11 cellular contexts compared by ENCODE assay signal in genomic region chr7:1593091-1593866, GRCh38. TPM values are rescaled to one million over a fixed set of nuclear protein-coding genes. Genes with fewer than 3 reads are reported as not detected.
DNase-seq lines count a peak whose midpoint lies in the region; ATAC-seq, FAIRE-seq and TF ChIP-seq lines count a peak whose summit lies in the region.
"Had no signal": no experiment of that assay in that cellular context is flagged by ENCODE, and none has a peak within 500 bp of the region (broad histone marks: within the 10 kb centered on the region; RNA-seq: fewer than 3 reads in every experiment).

No MANE protein-coding gene starts in this region.

- intact Hi-C loops in Panc1 (cut with micrococcal nuclease; ENCODE audit: unreplicated experiment) = no loop called here
- intact Hi-C loops in endothelial cell of umbilical vein (cut with micrococcal nuclease) = loop anchor here (1.0 kb wide), 1 partner anchor 14 kb away; no protein-coding TSS in a partner anchor

- H3K9me1 ChIP-seq in endothelial cell of umbilical vein (replicated peaks; ENCODE audit: control insufficient read depth, extremely low read depth, insufficient read depth, low read length) = no peaks in the 10 kb centered on the region

- no peak overlapping the region for H3K9ac ChIP-seq in endothelial cell of umbilical vein (replicated peaks; ENCODE audit: extremely low read depth, insufficient read depth, low read length)

- peak; percentile 60 for DNase-seq in Daoy (ENCODE audit: low read depth)
- no peak for DNase-seq in Panc1 (ENCODE audit: low read depth, low spot score)
- no peak for DNase-seq in endothelial cell of umbilical vein (ENCODE audit: low read depth, low spot score)
- DNase-seq in GM12891 (ENCODE audit: insufficient read length, low spot score) = no peak
- no peak for DNase-seq in HEK293T (ENCODE audit: extremely low spot score)
- no peak for DNase-seq in T-helper 2 cell
- DNase-seq: dorsolateral prefrontal cortex, NCI-H1694 had no signal

- H3K27ac ChIP-seq in 22Rv1 (no peak overlapping the region), Panc1 (ENCODE audit: low read length) (no peak overlapping the region), endothelial cell of umbilical vein (ENCODE audit: insufficient read depth, low read depth, low read length) (no peak overlapping the region)
- H3K27ac ChIP-seq: dorsolateral prefrontal cortex had no signal

- FAIRE-seq in endothelial cell of umbilical vein (lab: Jason Lieb, UNC) (no peak), GM12891 (lab: Jason Lieb, UNC) (no peak)

- CTCF ChIA-PET in Panc1 (lab: Charles Lee) = no interaction called here
- CTCF ChIA-PET in endothelial cell of umbilical vein (lab: Charles Lee) = no interaction called here
- CTCF ChIA-PET in HEK293T (lab: Yijun Ruan, JAX) = no interaction called here

- no peak overlapping the region for H3K4me3 ChIP-seq in Panc1 (ENCODE audit: low read depth in 2 of 2, low read length in 2 of 2)
- no peak overlapping the region for H3K4me3 ChIP-seq in endothelial cell of umbilical vein (replicated peaks in 1 of 3; ENCODE audit: insufficient read depth in 1 of 3, low read depth in 1 of 3, low read length in 3 of 3)
- H3K4me3 ChIP-seq: dorsolateral prefrontal cortex, lung had no signal

- no peak overlapping the region for H2AFZ ChIP-seq in endothelial cell of umbilical vein (ENCODE audit: low read depth, low read length)

- H3K79me2 ChIP-seq in endothelial cell of umbilical vein (ENCODE audit: control insufficient read depth, insufficient read depth, low read length) = no peaks in the 10 kb centered on the region

- no peak overlapping the region for H3K4me2 ChIP-seq in endothelial cell of umbilical vein (ENCODE audit: insufficient read depth, low read length)

- H3K4me1 ChIP-seq in Panc1 (ENCODE audit: control insufficient read depth, insufficient read depth, low read length) = no peaks in the 10 kb centered on the region
- no peaks in the 10 kb centered on the region for H3K4me1 ChIP-seq in endothelial cell of umbilical vein (ENCODE audit: control insufficient read depth, extremely low read depth, insufficient read depth, low read length)

- TF ChIP-seq POLR2A in endothelial cell of umbilical vein (IDR thresholded peaks at IDR 0.05; ENCODE audit: low read depth, low read length) = no peak
- no peak for TF ChIP-seq POLR2A in GM12891 (IDR thresholded peaks at IDR 0.05; ENCODE audit: low read depth, low read length)

- POLR2A ChIA-PET in Panc1 (lab: Charles Lee) (no interaction called here), endothelial cell of umbilical vein (lab: Charles Lee) (interaction anchor here (0.7 kb wide), 1 partner anchor 752 kb away, joined by 4 read pairs; no protein-coding TSS in a partner anchor), HEK293T (lab: Yijun Ruan, JAX) (no interaction called here)

- dilution Hi-C loops in endothelial cell of umbilical vein (cut with MboI; ENCODE audit: extremely low pct_ligation_motif_present, low sequenced_read_pairs) = no loop called here

- H3K27me3 ChIP-seq in Panc1 (ENCODE audit: control insufficient read depth, insufficient read depth, low read length) (peaks cover 5% of the 10 kb centered on the region; the same call in 1 of the 2 replicates), endothelial cell of umbilical vein (ENCODE audit: control insufficient read depth in 2 of 2, insufficient read depth in 2 of 2, low read length in 2 of 2) (peaks cover 13 to 14% of the 10 kb centered on the region in 2 experiments)

- no peaks in the 10 kb centered on the region for H4K20me1 ChIP-seq in endothelial cell of umbilical vein (replicated peaks; ENCODE audit: control insufficient read depth, extremely low read depth, insufficient read depth, low read length)

- ATAC-seq in Panc1 = peak; percentile 81
- ATAC-seq in GM19463 (IDR thresholded peaks at IDR 0.05; ENCODE audit: unreplicated experiment) = no peak

- no peaks in the 10 kb centered on the region for H3K36me3 ChIP-seq in Panc1 (ENCODE audit: control insufficient read depth, insufficient read depth, low read length)
- no peaks in the 10 kb centered on the region for H3K36me3 ChIP-seq in endothelial cell of umbilical vein (ENCODE audit: control insufficient read depth in 2 of 2, extremely low read depth in 1 of 2, insufficient read depth in 2 of 2, low read length in 2 of 2)

- no TSS peak for BruUV-seq in Panc1 (replicated peaks; lab: Mats Ljungman, UMichigan)
- BruUV-seq in endothelial cell of umbilical vein (replicated peaks; lab: Mats Ljungman, UMichigan) = no TSS peak

- H3K9me3 ChIP-seq in Panc1 (ENCODE audit: control insufficient read depth, insufficient read depth, low read depth, low read length) = 0 out of 2 replicates have a peak, but pooled peaks cover 6% of the 10 kb centered on the region
- H3K9me3 ChIP-seq in endothelial cell of umbilical vein (replicated peaks; ENCODE audit: control insufficient read depth, insufficient read depth, low read length) = no peaks in the 10 kb centered on the region

- in situ Hi-C loops in Panc1 (cut with HindIII; ENCODE audit: low pct_unique_long_range_greater_than_20kb, low sequenced_read_pairs) = no loop called here

- TF ChIP-seq CTCF in 22Rv1 (IDR thresholded peaks at IDR 0.05) = peak; percentile 57
- no peak; the same call in 1 of the 2 replicates for TF ChIP-seq CTCF in Panc1 (IDR thresholded peaks at IDR 0.05)
- peak; percentile 31 to 60 for TF ChIP-seq CTCF in endothelial cell of umbilical vein (IDR thresholded peaks at IDR 0.05; ENCODE audit: extremely low read depth in 1 of 2, insufficient read depth in 1 of 2, low read depth in 1 of 2, low read length in 2 of 2)

TF ChIP-seq in endothelial cell of umbilical vein, 7 proteins besides CTCF, POLR2A, EP300 and RAD21:
- no peak for TF ChIP-seq JUN (IDR thresholded peaks at IDR 0.05; ENCODE audit: borderline replicate concordance, insufficient read depth, insufficient read length, low read depth)
- no peak for TF ChIP-seq MYC (IDR thresholded peaks at IDR 0.05; ENCODE audit: low read depth, low read length)
- TF ChIP-seq EZH2 (IDR thresholded peaks at IDR 0.05; ENCODE audit: borderline replicate concordance, low read depth, low read length, severe bottlenecking) = no peak
TF ChIP-seq in endothelial cell of umbilical vein: peak in this region for 0.

TF ChIP-seq in GM12891, 5 proteins besides CTCF, POLR2A, EP300 and RAD21:
- no peak for TF ChIP-seq POU2F2 (IDR thresholded peaks at IDR 0.05; ENCODE audit: low read depth, low read length)
- TF ChIP-seq TAF1 (IDR thresholded peaks at IDR 0.05; ENCODE audit: low read depth, low read length) = no peak
- no peak for TF ChIP-seq PAX5 (IDR thresholded peaks at IDR 0.05; ENCODE audit: insufficient read depth, low read length, severe bottlenecking)
- TF ChIP-seq POLR2AphosphoS5 (IDR thresholded peaks at IDR 0.05; ENCODE audit: low read depth, low read length) = no peak
- no peak for TF ChIP-seq SPI1 (IDR thresholded peaks at IDR 0.05; ENCODE audit: low read depth, low read length)

TF ChIP-seq in HEK293T, 16 proteins besides CTCF, POLR2A, EP300 and RAD21 (continues in another document):
- no peak for TF ChIP-seq PKNOX1 (IDR thresholded peaks at IDR 0.05)
- no peak for TF ChIP-seq CTBP1 (IDR thresholded peaks at IDR 0.05; ENCODE audit: borderline replicate concordance)
- TF ChIP-seq L3MBTL2 (conservative IDR thresholded peaks at IDR 0.05) = no peak
- no peak for TF ChIP-seq SUZ12 (IDR thresholded peaks at IDR 0.05)
- TF ChIP-seq FOXM1 (IDR thresholded peaks at IDR 0.05; ENCODE audit: borderline replicate concordance) = no peak
- no peak for TF ChIP-seq ELF4 (IDR thresholded peaks at IDR 0.05)
- no peak for TF ChIP-seq TARDBP (IDR thresholded peaks at IDR 0.05)
- TF ChIP-seq FOXA1 (IDR thresholded peaks at IDR 0.05) = no peak
- no peak for TF ChIP-seq LEF1 (IDR thresholded peaks at IDR 0.05; ENCODE audit: borderline replicate concordance)
- no peak for TF ChIP-seq ARNT (IDR thresholded peaks at IDR 0.05)
- no peak for TF ChIP-seq NFRKB (IDR thresholded peaks at IDR 0.05)
- no peak for TF ChIP-seq ZNF384 (IDR thresholded peaks at IDR 0.05)
- no peak for TF ChIP-seq BHLHE40 (IDR thresholded peaks at IDR 0.05; ENCODE audit: borderline replicate concordance)

RNA-seq across cellular contexts. Expression of gene PSMG3, which starts 23.4 kb away (rescaled TPM):
- 107 and 130 TPM in 2 replicates for total RNA-seq in Daoy (2014; rRNA removed; shearing (Covaris generic))
- total RNA-seq in Panc1 (2021; ENCODE audit: unreplicated experiment) = 59.4 TPM
- polyA plus RNA-seq in Panc1 (2012; ENCODE audit: insufficient read length) = 81.5 TPM
- total RNA-seq in endothelial cell of umbilical vein = 25.5 and 28.4 TPM in 2 replicates
- polyA plus RNA-seq in endothelial cell of umbilical vein = 40.4 and 49.7 TPM in 2 replicates
- 48.3 and 57.1 TPM in 2 replicates for polyA plus RNA-seq in endothelial cell of umbilical vein (2011; cell fraction: cytosol; rRNA removed)
- polyA plus RNA-seq in endothelial cell of umbilical vein (2011; cell fraction: nucleus; rRNA removed) = 29.1 and 31.2 TPM in 2 replicates
- 18.9 and 27.6 TPM in 2 replicates for polyA plus RNA-seq in endothelial cell of umbilical vein (2012)
- 11.4 and 14.3 TPM in 2 replicates for polyA minus RNA-seq in endothelial cell of umbilical vein
- 39.1 TPM for polyA minus RNA-seq in endothelial cell of umbilical vein (2011; cell fraction: cytosol; rRNA and poly(A)+ RNA removed)
- 4.4 and 6.7 TPM in 2 replicates for polyA minus RNA-seq in endothelial cell of umbilical vein (2011; cell fraction: nucleus; rRNA and poly(A)+ RNA removed)
- polyA plus RNA-seq in GM12891 (2012; ENCODE audit: low read depth, missing spikeins) = 35.2 TPM

RNA-seq across cellular contexts. Expression of gene TMEM184A, which starts 37.3 kb away (rescaled TPM):
- total RNA-seq in Daoy (2014; rRNA removed; shearing (Covaris generic)) = 1.7 and 5.9 TPM in 2 replicates
- 9.2 TPM for total RNA-seq in Panc1 (2021; ENCODE audit: unreplicated experiment)
- polyA plus RNA-seq in Panc1 (2012; ENCODE audit: insufficient read length) = 13.7 TPM
- not detected in 2 replicates for total RNA-seq in endothelial cell of umbilical vein
- 0.41 and 0.48 TPM in 2 replicates for polyA plus RNA-seq in endothelial cell of umbilical vein
- 0.07 and 0.22 TPM in 2 replicates for polyA plus RNA-seq in endothelial cell of umbilical vein (2011; cell fraction: cytosol; rRNA removed)
- 0.25 and 0.66 TPM in 2 replicates for polyA plus RNA-seq in endothelial cell of umbilical vein (2011; cell fraction: nucleus; rRNA removed)
- 0.07 TPM in 2 replicates for polyA plus RNA-seq in endothelial cell of umbilical vein (2012)
- 0.15 TPM in 1 of 2 replicates, not detected in the other for polyA minus RNA-seq in endothelial cell of umbilical vein
- polyA minus RNA-seq in endothelial cell of umbilical vein (2011; cell fraction: cytosol; rRNA and poly(A)+ RNA removed) = 21.1 TPM
- 0.48 and 0.91 TPM in 2 replicates for polyA minus RNA-seq in endothelial cell of umbilical vein (2011; cell fraction: nucleus; rRNA and poly(A)+ RNA removed)
- 0.04 TPM for polyA plus RNA-seq in GM12891 (2012; ENCODE audit: low read depth, missing spikeins)
